1 cellular context compared by ENCODE assay signal in genomic region chr7:824664-825063, GRCh38.
TF ChIP-seq lines count a peak whose summit lies in the region.

No MANE protein-coding gene starts in this region.

TF ChIP-seq in K562, 482 proteins besides CTCF, POLR2A, EP300 and RAD21 (continued from another document):
- TF ChIP-seq TAF7 (tag; IDR thresholded peaks at IDR 0.05) (no peak), NUFIP1 (IDR thresholded peaks at IDR 0.05; ENCODE audit: partially characterized antibody) (no peak), CEBPG (CRISPR knock-in tag; IDR thresholded peaks at IDR 0.05) (peak; percentile 54), CEBPG (tag; conservative IDR thresholded peaks at IDR 0.05 in 1 of 2, IDR thresholded peaks at IDR 0.05 in 1 of 2) (peak in 1 of 2 experiments; percentile 43; a peak in 2 of 4 replicates)
